Comparison of ENCODE assay signal across 1 cellular context in genomic region chr6:16136086-16136485, GRCh38.
TF ChIP-seq lines count a peak whose summit lies in the region.

No MANE protein-coding gene starts in this region.

TF ChIP-seq in GM12878, 131 proteins besides CTCF, POLR2A, EP300 and RAD21:
- TF ChIP-seq RELA (IDR thresholded peaks at IDR 0.05; ENCODE audit: borderline replicate concordance, partially characterized antibody) (no peak), CEBPZ (IDR thresholded peaks at IDR 0.05; ENCODE audit: low read depth, low read length) (no peak), KLF5 (IDR thresholded peaks at IDR 0.05; ENCODE audit: partially characterized antibody) (no peak), ZNF274 (IDR thresholded peaks at IDR 0.05; ENCODE audit: insufficient read depth, insufficient read length) (no peak), FOXM1 (IDR thresholded peaks at IDR 0.05; ENCODE audit: low read depth, low read length) (no peak), TARDBP (IDR thresholded peaks at IDR 0.05; ENCODE audit: borderline replicate concordance) (no peak)
- TF ChIP-seq, protein P1, sequence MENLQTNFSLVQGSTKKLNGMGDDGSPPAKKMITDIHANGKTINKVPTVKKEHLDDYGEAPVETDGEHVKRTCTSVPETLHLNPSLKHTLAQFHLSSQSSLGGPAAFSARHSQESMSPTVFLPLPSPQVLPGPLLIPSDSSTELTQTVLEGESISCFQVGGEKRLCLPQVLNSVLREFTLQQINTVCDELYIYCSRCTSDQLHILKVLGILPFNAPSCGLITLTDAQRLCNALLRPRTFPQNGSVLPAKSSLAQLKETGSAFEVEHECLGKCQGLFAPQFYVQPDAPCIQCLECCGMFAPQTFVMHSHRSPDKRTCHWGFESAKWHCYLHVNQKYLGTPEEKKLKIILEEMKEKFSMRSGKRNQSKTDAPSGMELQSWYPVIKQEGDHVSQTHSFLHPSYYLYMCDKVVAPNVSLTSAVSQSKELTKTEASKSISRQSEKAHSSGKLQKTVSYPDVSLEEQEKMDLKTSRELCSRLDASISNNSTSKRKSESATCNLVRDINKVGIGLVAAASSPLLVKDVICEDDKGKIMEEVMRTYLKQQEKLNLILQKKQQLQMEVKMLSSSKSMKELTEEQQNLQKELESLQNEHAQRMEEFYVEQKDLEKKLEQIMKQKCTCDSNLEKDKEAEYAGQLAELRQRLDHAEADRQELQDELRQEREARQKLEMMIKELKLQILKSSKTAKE (IDR thresholded peaks at IDR 0.05; ENCODE audit: low read depth, poor library complexity, severe bottlenecking) = no peak
- TF ChIP-seq, protein P2, sequence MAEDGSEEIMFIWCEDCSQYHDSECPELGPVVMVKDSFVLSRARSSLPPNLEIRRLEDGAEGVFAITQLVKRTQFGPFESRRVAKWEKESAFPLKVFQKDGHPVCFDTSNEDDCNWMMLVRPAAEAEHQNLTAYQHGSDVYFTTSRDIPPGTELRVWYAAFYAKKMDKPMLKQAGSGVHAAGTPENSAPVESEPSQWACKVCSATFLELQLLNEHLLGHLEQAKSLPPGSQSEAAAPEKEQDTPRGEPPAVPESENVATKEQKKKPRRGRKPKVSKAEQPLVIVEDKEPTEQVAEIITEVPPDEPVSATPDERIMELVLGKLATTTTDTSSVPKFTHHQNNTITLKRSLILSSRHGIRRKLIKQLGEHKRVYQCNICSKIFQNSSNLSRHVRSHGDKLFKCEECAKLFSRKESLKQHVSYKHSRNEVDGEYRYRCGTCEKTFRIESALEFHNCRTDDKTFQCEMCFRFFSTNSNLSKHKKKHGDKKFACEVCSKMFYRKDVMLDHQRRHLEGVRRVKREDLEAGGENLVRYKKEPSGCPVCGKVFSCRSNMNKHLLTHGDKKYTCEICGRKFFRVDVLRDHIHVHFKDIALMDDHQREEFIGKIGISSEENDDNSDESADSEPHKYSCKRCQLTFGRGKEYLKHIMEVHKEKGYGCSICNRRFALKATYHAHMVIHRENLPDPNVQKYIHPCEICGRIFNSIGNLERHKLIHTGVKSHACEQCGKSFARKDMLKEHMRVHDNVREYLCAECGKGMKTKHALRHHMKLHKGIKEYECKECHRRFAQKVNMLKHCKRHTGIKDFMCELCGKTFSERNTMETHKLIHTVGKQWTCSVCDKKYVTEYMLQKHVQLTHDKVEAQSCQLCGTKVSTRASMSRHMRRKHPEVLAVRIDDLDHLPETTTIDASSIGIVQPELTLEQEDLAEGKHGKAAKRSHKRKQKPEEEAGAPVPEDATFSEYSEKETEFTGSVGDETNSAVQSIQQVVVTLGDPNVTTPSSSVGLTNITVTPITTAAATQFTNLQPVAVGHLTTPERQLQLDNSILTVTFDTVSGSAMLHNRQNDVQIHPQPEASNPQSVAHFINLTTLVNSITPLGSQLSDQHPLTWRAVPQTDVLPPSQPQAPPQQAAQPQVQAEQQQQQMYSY (CRISPR knock-in tag; IDR thresholded peaks at IDR 0.05) = no peak
